1 cellular context compared by ENCODE assay signal in genomic region chr2:127326289-127326945, GRCh38.
TF ChIP-seq lines count a peak whose summit lies in the region.

No MANE protein-coding gene starts in this region.

TF ChIP-seq in HepG2, 621 proteins besides CTCF, POLR2A, EP300 and RAD21:
- no peak for TF ChIP-seq ZNF577 (CRISPR knock-in tag; IDR thresholded peaks at IDR 0.05; ENCODE audit: borderline replicate concordance, low read depth)
- TF ChIP-seq BRD4 (CRISPR knock-in tag; IDR thresholded peaks at IDR 0.05): no peak
- no peak for TF ChIP-seq FIP1L1 (IDR thresholded peaks at IDR 0.05; ENCODE audit: borderline replicate concordance, insufficient read depth, low read depth, low read length)
- TF ChIP-seq ZNF839 (CRISPR knock-in tag; IDR thresholded peaks at IDR 0.05; ENCODE audit: borderline replicate concordance): no peak
- no peak for TF ChIP-seq DZIP1 (CRISPR knock-in tag; IDR thresholded peaks at IDR 0.05)
- TF ChIP-seq TMF1 (CRISPR knock-in tag; IDR thresholded peaks at IDR 0.05; ENCODE audit: low read depth): no peak
- no peak for TF ChIP-seq MYNN (CRISPR knock-in tag; IDR thresholded peaks at IDR 0.05; ENCODE audit: low read depth)
- no peak for TF ChIP-seq ZNF441 (CRISPR knock-in tag; IDR thresholded peaks at IDR 0.05; ENCODE audit: borderline replicate concordance)
- TF ChIP-seq MAFF (IDR thresholded peaks at IDR 0.05; ENCODE audit: low read depth, low read length): no peak
- no peak for TF ChIP-seq ESRRA (CRISPR knock-in tag; IDR thresholded peaks at IDR 0.05; ENCODE audit: low read depth)
- TF ChIP-seq ZNF333 (CRISPR knock-in tag; IDR thresholded peaks at IDR 0.05; ENCODE audit: borderline replicate concordance): no peak
- TF ChIP-seq ARID5B (CRISPR knock-in tag; IDR thresholded peaks at IDR 0.05): no peak
- TF ChIP-seq PBX3 (CRISPR knock-in tag; IDR thresholded peaks at IDR 0.05; ENCODE audit: borderline replicate concordance): no peak
